Comparison of ENCODE assay signal across 26 cellular contexts in genomic region chr16:89434490-89434889, GRCh38. TPM values are rescaled to one million over a fixed set of nuclear protein-coding genes. Genes with fewer than 3 reads are reported as not detected.
DNase-seq lines count a peak whose midpoint lies in the region; ATAC-seq and TF ChIP-seq lines count a peak whose summit lies in the region.
"Had no signal": no experiment of that assay in that cellular context is flagged by ENCODE, and none has a peak within 500 bp of the region (broad histone marks: within the 10 kb centered on the region; RNA-seq: fewer than 3 reads in every experiment).

No MANE protein-coding gene starts in this region.

- peaks cover 78 to 91% (median 85%) of the 10 kb centered on the region in 10 experiments for H3K4me1 ChIP-seq in BLaER1 treated with 17β-estradiol and CSF1 and Interleukin-3, amounts not matched to agents 10 nM and 100 nM
- peaks cover 45 to 92% (median 86%) of the 10 kb centered on the region in 6 donors for H3K4me1 ChIP-seq in spleen

- no peak for TF ChIP-seq POLR2A in spleen (IDR thresholded peaks at IDR 0.05)

- peak overlapping the region; percentile 27 for H3K27ac Mint-ChIP-seq in T-helper 17 cell
- peak overlapping the region; percentile 55 for H3K27ac Mint-ChIP-seq in endothelial cell (ENCODE audit: unreplicated experiment)

- peaks cover 3% of the 10 kb centered on the region for H3K36me3 Mint-ChIP-seq in T-helper 17 cell (ENCODE audit: low read depth)
- peaks cover 20% of the 10 kb centered on the region for H3K36me3 Mint-ChIP-seq in endothelial cell (ENCODE audit: low read depth, unreplicated experiment)

- H3K27me3 ChIP-seq in BLaER1 treated with 17β-estradiol and CSF1 and Interleukin-3, amounts not matched to agents 10 nM and 100 nM: no peaks in the 10 kb centered on the region
- H3K27me3 ChIP-seq in spleen (replicated peaks in 1 of 7): no peaks in the 10 kb centered on the region
- H3K27me3 ChIP-seq: right atrium auricular region, thyroid gland had no signal

- H3K4me1 Mint-ChIP-seq in T-helper 17 cell (peaks cover 50% of the 10 kb centered on the region), endothelial cell (ENCODE audit: unreplicated experiment) (peaks cover 36% of the 10 kb centered on the region)

- whole genome bisulfite sequencing in spleen, 5 donors: 64 to 87% (median 80%) methylated on average over 8 of the region's 8 CpGs

- H3K4me3 ChIP-seq in BLaER1 treated with 17β-estradiol and CSF1 and Interleukin-3, amounts not matched to agents 10 nM and 100 nM: no peak overlapping the region
- H3K4me3 ChIP-seq in spleen: peak overlapping the region in 1 of 8 donors; percentile 31
- H3K4me3 ChIP-seq: right atrium auricular region, thyroid gland had no signal

- 0 out of 22 replicates have a peak overlapping the region, but pooled peaks of 1 of the 11 experiments have one; percentile 2 for H3K27ac ChIP-seq in BLaER1 treated with 17β-estradiol and CSF1 and Interleukin-3, amounts not matched to agents 10 nM and 100 nM
- H3K27ac ChIP-seq in spleen: peak overlapping the region in 3 of 8 donors; percentile 78 to 85 (median 79)
- H3K27ac ChIP-seq: 22Rv1, right atrium auricular region, thyroid gland had no signal

- intact Hi-C loops in spleen (cut with DNase I; ENCODE audit: low total_unique reads): no loop called here

- H3K9ac ChIP-seq in BLaER1 treated with 17β-estradiol and CSF1 and Interleukin-3, amounts not matched to agents 10 nM and 100 nM: peak overlapping the region in 3 of 11 experiments; percentile 7 to 20 (median 15); a peak in 2 of 22 replicates
- H3K9ac ChIP-seq: SK-N-SH had no signal

- H3K9me3 Mint-ChIP-seq in endothelial cell (ENCODE audit: unreplicated experiment): no peaks in the 10 kb centered on the region
- H3K9me3 Mint-ChIP-seq: activated B cell treated with CpG ODN at 0.5 μM for 24 hours had no signal

- peak overlapping the region; percentile 30 to 77 (median 59); a peak in 20 of 22 replicates for H3K4me2 ChIP-seq in BLaER1 treated with 17β-estradiol and CSF1 and Interleukin-3, amounts not matched to agents 10 nM and 100 nM
- H3K4me2 ChIP-seq: SK-N-SH had no signal

- TF ChIP-seq CTCF in endothelial cell (IDR thresholded peaks at IDR 0.05; ENCODE audit: unreplicated experiment) (no peak), spleen (IDR thresholded peaks at IDR 0.05 in 8 of 11, conservative IDR thresholded peaks at IDR 0.05 in 3 of 11) (no peak)

- H4K20me1 ChIP-seq in BLaER1 treated with 17β-estradiol and CSF1 and Interleukin-3, amounts not matched to agents 10 nM and 100 nM: peaks cover 93 to 94% (median 93%) of the 10 kb centered on the region in 11 experiments

- H3K4me3 Mint-ChIP-seq in T-helper 17 cell (no peak overlapping the region), endothelial cell (ENCODE audit: unreplicated experiment) (no peak overlapping the region)

- H3K36me3 ChIP-seq in BLaER1 treated with 17β-estradiol and CSF1 and Interleukin-3, amounts not matched to agents 10 nM and 100 nM: peaks cover 9 to 80% (median 63%) of the 10 kb centered on the region in 11 experiments
- peaks cover 0 to 1% (median 0%) of the 10 kb centered on the region in 6 donors for H3K36me3 ChIP-seq in spleen
- H3K36me3 ChIP-seq: thyroid gland had no signal

- no peak for ATAC-seq in T-helper 17 cell
- ATAC-seq: stimulated activated naive CD8-positive, alpha-beta T cell treated with anti-CD3 and anti-CD28 coated beads, Interleukin-15, Interleukin-2, amounts not matched to agents 100 U/mL and 50 U/mL, for 24 hours had no signal

- DNase-seq in NCI-H82 (lab: John Stamatoyannopoulos, UW) (peak; percentile 9), NCI-H82 treated with DMSO at 0.1 percent for 48 hours (lab: John Stamatoyannopoulos, UW; ENCODE audit: unreplicated experiment) (no peak), T-helper 17 cell (no peak), endothelial cell (ENCODE audit: low spot score) (no peak), spleen (no peak), HK-2 (ENCODE audit: unreplicated experiment) (no peak), SIG-M5 treated with dmso at 0.1 percent for 504 hours (lab: John Stamatoyannopoulos, UW; ENCODE audit: unreplicated experiment) (no peak)
- DNase-seq: activated B cell treated with CpG ODN at 0.5 μM for 24 hours; activated CD8-positive, alpha-beta memory T cell treated with anti-CD3 and anti-CD28 coated beads, Interleukin-2, amount 10 ng/mL, durations not matched to agents 7 days and 5 days; activated effector memory CD4-positive, alpha-beta T cell treated with Interleukin-2 at 50 U/mL for 16 hours; AML-193; amygdala; KG1; mammary epithelial cell; NCI-H1436 treated with DMSO at 0.1 percent for 48 hours; NCI-H510A treated with DMSO at 0.1 percent for 48 hours; RPMI8226; SK-N-SH; stimulated activated CD4-positive, alpha-beta T cell treated with anti-CD3 and anti-CD28 coated beads, Interleukin-12 subunit alpha, Interleukin-12 subunit beta, amount 100 ng/mL, for 4 hours; stimulated activated CD4-positive, alpha-beta T cell treated with anti-CD3 and anti-CD28 coated beads, Interleukin-4, amount 100 ng/mL, for 4 hours; stimulated activated naive CD8-positive, alpha-beta T cell treated with anti-CD3 and anti-CD28 coated beads, Interleukin-15, Interleukin-2, amounts not matched to agents 100 U/mL and 50 U/mL, for 24 hours; T-helper 9 cell; thyroid gland had no signal

- no peaks in the 10 kb centered on the region for H3K27me3 Mint-ChIP-seq in T-helper 17 cell
- H3K27me3 Mint-ChIP-seq in endothelial cell (ENCODE audit: unreplicated experiment): peaks cover 12% of the 10 kb centered on the region
- H3K27me3 Mint-ChIP-seq: activated B cell treated with CpG ODN at 0.5 μM for 24 hours; activated CD8-positive, alpha-beta memory T cell treated with anti-CD3 and anti-CD28 coated beads, Interleukin-2, amount 10 ng/mL, durations not matched to agents 7 days and 5 days had no signal

- peaks cover 0 to 12% (median 0%) of the 10 kb centered on the region in 11 experiments; a peak in 7 of 22 replicates for H3K9me3 ChIP-seq in BLaER1 treated with 17β-estradiol and CSF1 and Interleukin-3, amounts not matched to agents 10 nM and 100 nM (replicated peaks in 1 of 11)
- H3K9me3 ChIP-seq in T-helper 17 cell (ENCODE audit: control insufficient read depth, low read length, poor library complexity, severe bottlenecking) (no peaks in the 10 kb centered on the region), spleen (no peaks in the 10 kb centered on the region)
- H3K9me3 ChIP-seq: right atrium auricular region, SK-N-SH, thyroid gland had no signal

RNA-seq across cellular contexts. Expression of gene ANKRD11, which starts 55.9 kb away (rescaled TPM):
- total RNA-seq in T-helper 17 cell (100 to 1,000 TPM; 197 to 251 TPM), endothelial cell (ENCODE audit: unreplicated experiment) (165 TPM), spleen (100 to 1,000 TPM; 105 to 203 (median 136) TPM)
- 10 to 100 TPM; 29.0 to 60.0 (median 37.8) TPM for polyA plus RNA-seq in spleen
